ENCODE assay signal across 1 cellular context in the genomic region with DNA sequence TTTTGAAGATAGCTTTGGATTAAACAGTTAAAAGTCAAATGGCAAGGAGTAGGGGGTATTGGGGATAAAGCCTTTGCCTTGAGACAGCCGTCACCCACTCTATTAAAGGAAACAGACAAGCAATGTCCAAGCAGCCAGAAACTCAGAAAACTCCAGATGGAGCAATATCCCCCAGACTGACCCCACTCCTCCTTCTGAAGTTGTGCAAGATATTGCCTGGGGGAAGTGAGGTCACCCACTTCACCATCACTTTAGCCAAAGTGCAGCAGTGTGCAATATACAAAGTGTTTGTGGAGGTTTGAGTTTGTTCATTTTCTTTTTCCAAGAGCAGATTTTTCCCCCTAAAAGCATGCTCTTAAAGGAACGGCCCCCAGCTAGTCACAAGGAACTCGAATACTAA.
A peak's percentile ranks its signal among the peaks of the same experiment; 100 is the strongest.
TF ChIP-seq lines count a peak whose summit lies in the region.

No MANE protein-coding gene starts in this region.

TF ChIP-seq in IMR-90, 13 proteins besides CTCF, POLR2A, EP300 and RAD21 (continued from another document):
- TF ChIP-seq RFX5 (IDR thresholded peaks at IDR 0.05; ENCODE audit: low read depth, low read length) (no peak), SMC3 (IDR thresholded peaks at IDR 0.05; ENCODE audit: low read depth, low read length) (no peak), FOS (IDR thresholded peaks at IDR 0.05; ENCODE audit: low read depth, low read length) (no peak), MAFK (IDR thresholded peaks at IDR 0.05; ENCODE audit: low read depth, low read length) (no peak), CHD1 (IDR thresholded peaks at IDR 0.05; ENCODE audit: low read depth, low read length) (no peak), MAZ (IDR thresholded peaks at IDR 0.05; ENCODE audit: borderline replicate concordance, low read depth, low read length) (peak; percentile 66; the same call in 1 of the 2 replicates), NFE2L2 (IDR thresholded peaks at IDR 0.05; ENCODE audit: low read depth, low read length) (no peak), CEBPB (IDR thresholded peaks at IDR 0.05; ENCODE audit: low read depth, low read length) (peak; percentile 97)
- TF ChIP-seq, protein P1, sequence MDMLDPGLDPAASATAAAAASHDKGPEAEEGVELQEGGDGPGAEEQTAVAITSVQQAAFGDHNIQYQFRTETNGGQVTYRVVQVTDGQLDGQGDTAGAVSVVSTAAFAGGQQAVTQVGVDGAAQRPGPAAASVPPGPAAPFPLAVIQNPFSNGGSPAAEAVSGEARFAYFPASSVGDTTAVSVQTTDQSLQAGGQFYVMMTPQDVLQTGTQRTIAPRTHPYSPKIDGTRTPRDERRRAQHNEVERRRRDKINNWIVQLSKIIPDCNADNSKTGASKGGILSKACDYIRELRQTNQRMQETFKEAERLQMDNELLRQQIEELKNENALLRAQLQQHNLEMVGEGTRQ (IDR thresholded peaks at IDR 0.05; ENCODE audit: low read depth, low read length): no peak
